ENCODE assay signal across 9 cellular contexts in the genomic region with DNA sequence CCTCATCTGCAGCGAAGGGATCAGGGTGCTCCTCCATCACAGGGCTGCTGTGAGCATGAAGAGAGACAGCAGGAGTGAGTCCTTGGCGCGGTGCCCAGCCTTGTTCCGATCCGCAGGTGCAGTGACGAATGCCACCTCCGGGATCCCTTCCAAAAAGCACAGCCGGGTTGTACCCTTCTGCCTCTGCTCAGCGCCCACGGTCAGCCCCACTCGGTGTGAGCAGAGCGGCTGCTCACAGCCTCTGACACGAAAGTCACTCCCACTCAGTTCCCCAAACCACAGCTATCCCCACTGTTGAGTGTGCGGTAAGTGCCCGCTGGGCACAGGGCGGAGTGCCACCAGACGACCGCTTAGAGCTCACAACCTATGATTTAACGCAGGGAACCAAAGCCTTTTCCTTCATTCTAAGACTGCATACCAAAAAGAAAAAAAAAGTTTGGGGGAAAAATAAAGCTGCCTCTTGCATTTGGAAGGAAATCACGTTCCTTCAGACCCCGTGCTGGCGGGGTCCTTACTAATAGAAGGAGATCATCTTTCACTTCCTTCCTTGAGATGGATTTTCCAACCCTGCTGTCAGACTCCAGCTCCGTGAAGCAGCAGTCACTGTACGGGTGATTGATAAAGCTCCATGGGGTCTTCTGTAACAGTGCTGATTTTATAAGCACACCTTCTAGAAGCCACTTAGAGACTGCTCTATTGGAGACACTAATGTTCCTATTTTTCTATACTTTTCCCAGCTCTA. TPM values are rescaled to one million over a fixed set of nuclear protein-coding genes. Genes with fewer than 3 reads are reported as not detected.
A peak's percentile ranks its signal among the peaks of the same experiment; 100 is the strongest.
DNase-seq lines count a peak whose midpoint lies in the region; ATAC-seq and TF ChIP-seq lines count a peak whose summit lies in the region.
"Had no signal": no experiment of that assay in that cellular context is flagged by ENCODE, and none has a peak within 500 bp of the region (broad histone marks: within the 10 kb centered on the region; RNA-seq: fewer than 3 reads in every experiment).

No MANE protein-coding gene starts in this region.

- no peaks in the 10 kb centered on the region for H3K9me3 Mint-ChIP-seq in stimulated activated naive CD8-positive, alpha-beta T cell treated with anti-CD3 and anti-CD28 coated beads, Interleukin-15, amount 100 ng/mL, for 72 hours

- H3K36me3 ChIP-seq in sigmoid colon = no peaks in the 10 kb centered on the region

- H3K27me3 ChIP-seq in foreskin keratinocyte = no peaks in the 10 kb centered on the region
- peaks cover 0 to 21% (median 0%) of the 10 kb centered on the region in 3 donors for H3K27me3 ChIP-seq in sigmoid colon

- intact Hi-C loops in sigmoid colon (cut with DNase I) = no loop called here

- H3K4me3 Mint-ChIP-seq in stimulated activated naive CD8-positive, alpha-beta T cell treated with anti-CD3 and anti-CD28 coated beads, Interleukin-15, amount 100 ng/mL, for 72 hours = no peak overlapping the region

- TF ChIP-seq POLR2A in sigmoid colon (IDR thresholded peaks at IDR 0.05) = no peak

- H3K9me3 ChIP-seq in sigmoid colon = no peaks in the 10 kb centered on the region

- H3K4me1 Mint-ChIP-seq in stimulated activated naive CD8-positive, alpha-beta T cell treated with anti-CD3 and anti-CD28 coated beads, Interleukin-15, amount 100 ng/mL, for 72 hours = no peaks in the 10 kb centered on the region

- H3K4me1 ChIP-seq in foreskin keratinocyte (no peaks in the 10 kb centered on the region), sigmoid colon (no peaks in the 10 kb centered on the region)

- ATAC-seq in stimulated activated naive CD8-positive, alpha-beta T cell treated with anti-CD3 and anti-CD28 coated beads, Interleukin-15, amount 100 ng/mL, for 72 hours = peak; percentile 71
- no peak for ATAC-seq in stimulated activated naive CD8-positive, alpha-beta T cell treated with anti-CD3 and anti-CD28 coated beads, Interleukin-15, Interleukin-2, amounts not matched to agents 100 U/mL and 50 U/mL, for 24 hours
- ATAC-seq in foreskin keratinocyte (peak; percentile 25), HG03045 (IDR thresholded peaks at IDR 0.05; ENCODE audit: unreplicated experiment) (no peak), HG02884 (IDR thresholded peaks at IDR 0.05; ENCODE audit: unreplicated experiment) (no peak)

- WGBS in sigmoid colon, 2 donors = 33 to 74% methylated on average over 24 of the region's 24 CpGs

- H3K27ac Mint-ChIP-seq in stimulated activated naive CD8-positive, alpha-beta T cell treated with anti-CD3 and anti-CD28 coated beads, Interleukin-15, amount 100 ng/mL, for 72 hours = peak overlapping the region in 1 of 2 donors; percentile 50

- TF ChIP-seq EP300 in sigmoid colon (IDR thresholded peaks at IDR 0.05) = no peak

- no peak for TF ChIP-seq CTCF in foreskin keratinocyte (conservative IDR thresholded peaks at IDR 0.05)
- TF ChIP-seq CTCF in sigmoid colon (IDR thresholded peaks at IDR 0.05) = no peak

- H3K27ac ChIP-seq in foreskin keratinocyte = no peak overlapping the region
- no peak overlapping the region for H3K27ac ChIP-seq in sigmoid colon
- H3K27ac ChIP-seq: C4-2B had no signal

- peaks cover 8% of the 10 kb centered on the region for H3K27me3 Mint-ChIP-seq in stimulated activated naive CD8-positive, alpha-beta T cell treated with anti-CD3 and anti-CD28 coated beads, Interleukin-15, amount 100 ng/mL, for 72 hours

- no peak for DNase-seq in stimulated activated naive CD8-positive, alpha-beta T cell treated with anti-CD3 and anti-CD28 coated beads, Interleukin-15, amount 100 ng/mL, for 72 hours
- no peak for DNase-seq in stimulated activated naive CD8-positive, alpha-beta T cell treated with anti-CD3 and anti-CD28 coated beads, Interleukin-15, Interleukin-2, amounts not matched to agents 100 U/mL and 50 U/mL, for 24 hours
- DNase-seq in NCI-H524 (lab: John Stamatoyannopoulos, UW) = peak; percentile 60 to 90
- DNase-seq in foreskin keratinocyte = no peak
- no peak for DNase-seq in sigmoid colon
- DNase-seq in central memory CD4-positive, alpha-beta T cell = no peak

- no peak overlapping the region for H3K4me3 ChIP-seq in sigmoid colon

RNA-seq across cellular contexts. Expression of a gene that starts 34.7 kb away (rescaled TPM):
- total RNA-seq in foreskin keratinocyte (17.9 and 19.4 TPM in 2 replicates), sigmoid colon (10 to 100 TPM; 18.1 to 32.3 (median 24.4) TPM)
- polyA plus RNA-seq in foreskin keratinocyte (5.6 and 6.7 TPM in 2 replicates), sigmoid colon (1 to 10 TPM; 3.0 to 6.5 (median 4.9) TPM)

Comparison
In these comparisons a context has a peak if more than half of its experiments do, and no peak if none do; other contexts are left out.
1. ATAC-seq: peak in stimulated activated naive CD8-positive, alpha-beta T cell treated with anti-CD3 and anti-CD28 coated beads, Interleukin-15, amount 100 ng/mL, for 72 hours (single experiment) and foreskin keratinocyte (single experiment); none in stimulated activated naive CD8-positive, alpha-beta T cell treated with anti-CD3 and anti-CD28 coated beads, Interleukin-15, Interleukin-2, amounts not matched to agents 100 U/mL and 50 U/mL, for 24 hours (single experiment), HG03045 (single experiment) and HG02884 (single experiment).
2. DNase-seq: peak in NCI-H524 (2 of 2); none in stimulated activated naive CD8-positive, alpha-beta T cell treated with anti-CD3 and anti-CD28 coated beads, Interleukin-15, amount 100 ng/mL, for 72 hours (0 of 2), stimulated activated naive CD8-positive, alpha-beta T cell treated with anti-CD3 and anti-CD28 coated beads, Interleukin-15, Interleukin-2, amounts not matched to agents 100 U/mL and 50 U/mL, for 24 hours (single experiment), foreskin keratinocyte (0 of 2), sigmoid colon (single experiment) and central memory CD4-positive, alpha-beta T cell (single experiment).